In genomic region chr7:45924283-45924682, GRCh38 we compare ENCODE assay signal across 12 cellular contexts. TPM values are rescaled to one million over a fixed set of nuclear protein-coding genes. Genes with fewer than 3 reads are reported as not detected.
DNase-seq lines count a peak whose midpoint lies in the region; ATAC-seq and TF ChIP-seq lines count a peak whose summit lies in the region.
"Had no signal": no experiment of that assay in that cellular context is flagged by ENCODE, and none has a peak within 500 bp of the region (broad histone marks: within the 10 kb centered on the region; RNA-seq: fewer than 3 reads in every experiment).

No MANE protein-coding gene starts in this region.

- no peaks in the 10 kb centered on the region for H3K9me3 ChIP-seq in mammary epithelial cell (replicated peaks; ENCODE audit: insufficient read depth, low read length)
- H3K9me3 ChIP-seq in left lung: no peaks in the 10 kb centered on the region
- no peaks in the 10 kb centered on the region for H3K9me3 ChIP-seq in BE2C
- H3K9me3 ChIP-seq: gastrocnemius medialis, mucosa of descending colon had no signal

- no peaks in the 10 kb centered on the region for H3K79me2 ChIP-seq in mammary epithelial cell (ENCODE audit: insufficient read depth, low read length)

- H3K27me3 ChIP-seq in mammary epithelial cell (ENCODE audit: insufficient read depth, low read length): peaks cover 6% of the 10 kb centered on the region
- peaks cover 25 to 54% of the 10 kb centered on the region in 2 donors for H3K27me3 ChIP-seq in left lung
- peaks cover 56% of the 10 kb centered on the region for H3K27me3 ChIP-seq in BE2C

- intact Hi-C loops in mammary epithelial cell (cut with micrococcal nuclease): loop anchor here (5.0 kb wide), 4 partner anchors 53 to 728 kb away; no protein-coding TSS in a partner anchor
- intact Hi-C loops in left lung (cut with DNase I): loop anchor here in 1 of 2 donors (10.0 kb wide), 1 partner anchor 431 kb away; no protein-coding TSS in a partner anchor

- no peaks in the 10 kb centered on the region for H4K20me1 ChIP-seq in mammary epithelial cell (ENCODE audit: insufficient read depth, low read length)

- H3K27ac ChIP-seq in mammary epithelial cell (ENCODE audit: insufficient read depth, low read depth, low read length): peak overlapping the region; percentile 18
- H3K27ac ChIP-seq in left lung: no peak overlapping the region
- H3K27ac ChIP-seq: gastrocnemius medialis had no signal

- in situ Hi-C loops in mammary epithelial cell (cut with MboI; ENCODE audit: low sequenced_read_pairs in 2 of 2): loop anchor here (5.0 to 25.0 kb wide), 4 partner anchors 201 to 1163 kb away; no protein-coding TSS in a partner anchor

- dilution Hi-C loops in mammary epithelial cell (cut with HindIII; ENCODE audit: low sequenced_read_pairs): loop anchor here (10.0 kb wide), 2 partner anchors 81 to 241 kb away; no protein-coding TSS in a partner anchor

- H3K4me1 ChIP-seq in mammary epithelial cell (ENCODE audit: insufficient read depth, low read length) (peaks cover 43% of the 10 kb centered on the region), left lung (peaks cover 8 to 32% of the 10 kb centered on the region in 2 donors), BE2C (no peaks in the 10 kb centered on the region)

- H3K36me3 ChIP-seq in mammary epithelial cell (ENCODE audit: insufficient read depth, low read length): no peaks in the 10 kb centered on the region
- no peaks in the 10 kb centered on the region for H3K36me3 ChIP-seq in left lung
- no peaks in the 10 kb centered on the region for H3K36me3 ChIP-seq in BE2C
- H3K36me3 ChIP-seq: gastrocnemius medialis had no signal

- peak; percentile 84 for DNase-seq in AG20443 (ENCODE audit: low spot score)
- peak; percentile 92 for DNase-seq in LHCN-M2 (ENCODE audit: low read depth)
- peak; percentile 93 for DNase-seq in mammary epithelial cell
- no peak for DNase-seq in left lung
- DNase-seq in erythroblast (lab: John Stamatoyannopoulos, UW): no peak
- DNase-seq in NCI-H128 (lab: John Stamatoyannopoulos, UW; ENCODE audit: unreplicated experiment): no peak
- DNase-seq in BE2C: no peak
- DNase-seq: activated naive CD4-positive, alpha-beta T cell treated with Interleukin-2 at 50 U/mL for 16 hours; gastrocnemius medialis; mucosa of descending colon had no signal

- TF ChIP-seq CTCF in mammary epithelial cell (conservative IDR thresholded peaks at IDR 0.05 in 1 of 2, IDR thresholded peaks at IDR 0.05 in 1 of 2; ENCODE audit: extremely low read depth in 1 of 2, insufficient read depth in 1 of 2, low read depth in 1 of 2, low read length in 2 of 2) (peak in 1 of 2 donors; percentile 28), left lung (IDR thresholded peaks at IDR 0.05) (no peak), BE2C (IDR thresholded peaks at IDR 0.05; ENCODE audit: low read depth, low read length) (no peak)

- ATAC-seq in left lung (peak; percentile 10), GM19452 (IDR thresholded peaks at IDR 0.05; ENCODE audit: unreplicated experiment) (no peak)
- ATAC-seq: gastrocnemius medialis, mucosa of descending colon had no signal

- BruUV-seq in mammary epithelial cell (replicated peaks; lab: Mats Ljungman, UMichigan): no TSS peak

- H3K4me3 ChIP-seq in mammary epithelial cell (replicated peaks in 1 of 3; ENCODE audit: insufficient read depth in 1 of 3, low read depth in 2 of 3, low read length in 3 of 3): no peak overlapping the region
- no peak overlapping the region for H3K4me3 ChIP-seq in left lung
- no peak overlapping the region for H3K4me3 ChIP-seq in BE2C (ENCODE audit: low read depth, low read length)
- H3K4me3 ChIP-seq: gastrocnemius medialis, mucosa of descending colon had no signal

- H3K9ac ChIP-seq in mammary epithelial cell (ENCODE audit: insufficient read depth, low read length): no peak overlapping the region

- 35% methylated on average over 5 of the region's 5 CpGs for WGBS in mammary epithelial cell (ENCODE audit: low coverage, missing lambda C conversion rate)

- peak overlapping the region; percentile 8 for H3K4me2 ChIP-seq in mammary epithelial cell (ENCODE audit: insufficient read depth, low read depth, low read length)

- H2AFZ ChIP-seq in mammary epithelial cell (ENCODE audit: low read depth, low read length): no peak overlapping the region

- CTCF ChIA-PET in mammary epithelial cell (lab: Charles Lee; ENCODE audit: low non-redundant PET): interaction anchor here (0.6 kb wide), 1 partner anchor 1176 kb away, joined by 3 read pairs; no protein-coding TSS in a partner anchor

- no peak for TF ChIP-seq POLR2A in erythroblast (IDR thresholded peaks at IDR 0.05; ENCODE audit: low read length)

RNA-seq across cellular contexts. Expression of gene IGFBP3, which starts 3.2 kb away (rescaled TPM):
- total RNA-seq in LHCN-M2 (2014; rRNA removed): 14.0 and 31.9 TPM in 2 replicates
- polyA plus RNA-seq in LHCN-M2 (2012): 150 TPM
- 1 to 10 TPM; 2.1 to 8.0 TPM for total RNA-seq in mammary epithelial cell
- polyA plus RNA-seq in mammary epithelial cell: 7.6 TPM
- polyA minus RNA-seq in mammary epithelial cell: not detected
- total RNA-seq in left lung: 10 to 100 TPM; 33.8 to 35.9 TPM
- polyA plus RNA-seq in BE2C (2012; ENCODE audit: insufficient read depth, insufficient read length, low read depth): 1.5 TPM

RNA-seq across cellular contexts. Expression of gene IGFBP1, which starts 36.0 kb away (rescaled TPM):
- 0.23 and 1.2 TPM in 2 replicates for total RNA-seq in LHCN-M2 (2014; rRNA removed)
- polyA plus RNA-seq in LHCN-M2 (2012): 0.61 TPM
- total RNA-seq in mammary epithelial cell: under 1 TPM in 1 of 2 donors, not detected in 1; under 0.01 TPM
- not detected for polyA plus RNA-seq in mammary epithelial cell
- polyA minus RNA-seq in mammary epithelial cell: not detected
- total RNA-seq in left lung: not detected
- not detected for polyA plus RNA-seq in BE2C (2012; ENCODE audit: insufficient read depth, insufficient read length, low read depth)
- total RNA-seq: mucosa of descending colon had no signal

RNA-seq across cellular contexts. Expression of gene CCDC201, which starts 51.4 kb away (rescaled TPM):
- not detected in 2 replicates for total RNA-seq in LHCN-M2 (2014; rRNA removed)
- polyA plus RNA-seq in LHCN-M2 (2012): not detected
- total RNA-seq in mammary epithelial cell: not detected
- not detected for polyA plus RNA-seq in mammary epithelial cell
- polyA minus RNA-seq in mammary epithelial cell: not detected
- not detected for total RNA-seq in left lung
- not detected for polyA plus RNA-seq in BE2C (2012; ENCODE audit: insufficient read depth, insufficient read length, low read depth)
- total RNA-seq: gastrocnemius medialis, mucosa of descending colon, temporal lobe had no signal

Comparison
In these comparisons a context has a peak if more than half of its experiments do, and no peak if none do; other contexts are left out.
1. DNase-seq: peak in AG20443 (single experiment), LHCN-M2 (single experiment) and mammary epithelial cell (single experiment); none in left lung (0 of 2), erythroblast (0 of 2), NCI-H128 (single experiment) and BE2C (single experiment).